Comparison of ENCODE assay signal across 13 cellular contexts in genomic region chr1:197269053-197269452, GRCh38. TPM values are rescaled to one million over a fixed set of nuclear protein-coding genes. Genes with fewer than 3 reads are reported as not detected.
DNase-seq lines count a peak whose midpoint lies in the region; ATAC-seq and TF ChIP-seq lines count a peak whose summit lies in the region.
"Had no signal": no experiment of that assay in that cellular context is flagged by ENCODE, and none has a peak within 500 bp of the region (broad histone marks: within the 10 kb centered on the region; RNA-seq: fewer than 3 reads in every experiment).

No MANE protein-coding gene starts in this region.

- peak; percentile 81 for DNase-seq in NCI-H1436 (lab: John Stamatoyannopoulos, UW)
- DNase-seq in NCI-H524 (lab: John Stamatoyannopoulos, UW): peak; percentile 78 to 93
- DNase-seq in cerebellar cortex (ENCODE audit: low spot score): peak; percentile 90
- DNase-seq in pons (ENCODE audit: low spot score): peak; percentile 93
- no peak for DNase-seq in Caco-2
- DNase-seq in foreskin keratinocyte: no peak
- DNase-seq: activated CD4-positive, alpha-beta T cell treated with anti-CD3 and anti-CD28 coated beads for 1 hour; activated T-cell treated with anti-CD3 and anti-CD28 coated beads, Interleukin-2, amount 50 U/mL, for 72 hours; body of pancreas; HFFc6; mucosa of descending colon had no signal

- no peaks in the 10 kb centered on the region for H3K4me1 Mint-ChIP-seq in Caco-2 (ENCODE audit: low read depth, unreplicated experiment)

- H3K4me3 Mint-ChIP-seq in Caco-2 (ENCODE audit: unreplicated experiment): no peak overlapping the region
- H3K4me3 Mint-ChIP-seq: activated T-cell treated with anti-CD3 and anti-CD28 coated beads, Interleukin-2, amount 50 U/mL, for 72 hours; HFFc6 had no signal

- no peak overlapping the region for H3K4me3 ChIP-seq in Caco-2 (ENCODE audit: low read depth, low read length)
- H3K4me3 ChIP-seq: body of pancreas, mucosa of descending colon, thoracic aorta had no signal

- H3K4me1 ChIP-seq in Caco-2 (no peaks in the 10 kb centered on the region), foreskin keratinocyte (peaks cover 7% of the 10 kb centered on the region)
- H3K4me1 ChIP-seq: body of pancreas had no signal

- no peaks in the 10 kb centered on the region for H3K36me3 ChIP-seq in Caco-2 (ENCODE audit: control insufficient read depth, insufficient read depth, low read length)
- H3K36me3 ChIP-seq: thoracic aorta had no signal

- no peaks in the 10 kb centered on the region for H3K9me3 ChIP-seq in Caco-2
- H3K9me3 ChIP-seq: body of pancreas, mucosa of descending colon, thoracic aorta had no signal

- intact Hi-C loops in Caco-2 (cut with micrococcal nuclease; ENCODE audit: unreplicated experiment): no loop called here

- no peaks in the 10 kb centered on the region for H3K27me3 ChIP-seq in Caco-2 (replicated peaks; ENCODE audit: control insufficient read depth, insufficient read depth, low read length)
- no peaks in the 10 kb centered on the region for H3K27me3 ChIP-seq in foreskin keratinocyte
- H3K27me3 ChIP-seq: body of pancreas had no signal

- CTCF ChIA-PET in Caco-2 (lab: Charles Lee): no interaction called here

- no peaks in the 10 kb centered on the region for H3K9me3 Mint-ChIP-seq in Caco-2 (ENCODE audit: unreplicated experiment)
- H3K9me3 Mint-ChIP-seq: activated T-cell treated with anti-CD3 and anti-CD28 coated beads, Interleukin-2, amount 50 U/mL, for 72 hours; HFFc6 had no signal

- peaks cover 5% of the 10 kb centered on the region for H3K27me3 Mint-ChIP-seq in Caco-2 (ENCODE audit: insufficient read depth, unreplicated experiment)

- H3K27ac Mint-ChIP-seq in Caco-2 (ENCODE audit: unreplicated experiment): no peak overlapping the region
- H3K27ac Mint-ChIP-seq: activated T-cell treated with anti-CD3 and anti-CD28 coated beads, Interleukin-2, amount 50 U/mL, for 72 hours; HFFc6 had no signal

- H3K27ac ChIP-seq in foreskin keratinocyte: no peak overlapping the region
- H3K27ac ChIP-seq: body of pancreas, thoracic aorta had no signal

- no peaks in the 10 kb centered on the region for H3K36me3 Mint-ChIP-seq in Caco-2 (ENCODE audit: insufficient read depth, unreplicated experiment)

- TF ChIP-seq CTCF in Caco-2 (IDR thresholded peaks at IDR 0.05; ENCODE audit: insufficient read depth in 1 of 2, low read depth in 1 of 2, low read length in 1 of 2, severe bottlenecking in 1 of 2, unreplicated experiment in 1 of 2) (no peak), foreskin keratinocyte (conservative IDR thresholded peaks at IDR 0.05) (no peak)

- POLR2A ChIA-PET in Caco-2 (lab: Charles Lee): no interaction called here

- no peak for ATAC-seq in HG03095 (IDR thresholded peaks at IDR 0.05; ENCODE audit: unreplicated experiment)
- no peak for ATAC-seq in foreskin keratinocyte
- ATAC-seq: activated T-cell treated with anti-CD3 and anti-CD28 coated beads, Interleukin-2, amount 50 U/mL, for 72 hours; body of pancreas; mucosa of descending colon had no signal

- no TSS peak for BruUV-seq in Caco-2 (replicated peaks; lab: Mats Ljungman, UMichigan)

RNA-seq across cellular contexts. Expression of gene CRB1, which starts 1.0 kb away (rescaled TPM):
- not detected in 2 replicates for total RNA-seq in Caco-2 (2022)
- not detected in 2 replicates for total RNA-seq in foreskin keratinocyte
- polyA plus RNA-seq in foreskin keratinocyte: not detected in 2 replicates
- total RNA-seq: thoracic aorta had no signal

Comparison
In these comparisons a context has a peak if more than half of its experiments do, and no peak if none do; other contexts are left out.
1. DNase-seq: peak in NCI-H1436 (single experiment), NCI-H524 (2 of 2), cerebellar cortex (single experiment) and pons (single experiment); none in Caco-2 (0 of 2) and foreskin keratinocyte (0 of 2).